Comparison of ENCODE assay signal across 8 cellular contexts in the genomic region with DNA sequence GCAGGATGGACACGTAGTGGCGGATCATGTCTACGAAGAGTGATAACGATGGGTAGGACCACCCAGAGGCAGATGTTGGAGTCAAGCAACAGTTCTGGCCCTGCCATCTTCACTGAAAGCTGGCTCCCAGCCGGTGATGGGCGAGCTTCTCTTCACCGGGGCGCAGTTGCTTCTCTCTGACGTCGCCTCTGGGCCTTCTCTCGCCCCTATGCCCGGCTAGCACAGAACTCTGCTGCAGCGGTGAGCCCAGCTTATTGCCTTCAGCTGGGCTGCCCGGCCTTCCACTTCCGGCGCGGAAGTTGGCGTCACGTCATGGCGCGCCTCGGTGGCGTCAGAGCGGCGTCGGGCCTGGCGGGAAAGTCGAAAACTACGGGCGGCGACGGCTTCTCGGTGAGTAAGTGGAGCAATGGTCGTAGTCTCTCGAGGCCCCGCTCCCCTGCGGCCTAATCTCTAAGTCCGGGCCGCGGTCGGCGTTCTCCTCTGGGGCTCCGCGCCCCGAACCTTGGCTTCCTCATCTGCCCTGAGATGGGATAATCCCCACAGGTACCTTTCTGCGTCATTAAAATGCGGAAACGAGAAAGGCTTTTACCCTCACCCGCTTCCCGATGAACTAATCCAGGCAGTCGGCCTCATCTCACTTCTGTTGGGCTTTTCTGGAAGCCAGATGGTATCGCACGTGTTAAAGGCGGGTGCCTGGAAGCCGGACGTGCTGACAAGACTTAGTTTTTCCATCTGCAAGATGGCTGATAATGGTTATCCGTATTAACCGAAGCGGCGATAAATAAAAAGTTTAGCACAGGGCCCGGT. TPM values are rescaled to one million over a fixed set of nuclear protein-coding genes. Genes with fewer than 3 reads are reported as not detected.
DNase-seq lines count a peak whose midpoint lies in the region; ATAC-seq and TF ChIP-seq lines count a peak whose summit lies in the region.

A gene (plus strand): TSS at position 354 of the 807 bp plus-strand sequence. CDS start 2,221 bp downstream, outside the sequence.

- H3K4me1 Mint-ChIP-seq in naive thymus-derived CD8-positive, alpha-beta T cell = peaks cover 5 to 38% (median 32%) of the 10 kb centered on the region in 4 donors
- peaks cover 22 to 38% of the 10 kb centered on the region in 2 donors for H3K4me1 Mint-ChIP-seq in stimulated activated naive B cell treated with anti-CD40 and anti-IgM and Interleukin-4, amounts not matched to agents 10 μg/mL and 1 μg/mL and 100 μg/mL, for 72 hours

- H4K20me1 ChIP-seq in DOHH2 (ENCODE audit: control insufficient read depth, insufficient read depth, low read depth, low read length) = no peaks in the 10 kb centered on the region
- no peaks in the 10 kb centered on the region for H4K20me1 ChIP-seq in fibroblast of lung (ENCODE audit: control insufficient read depth, extremely low read depth, insufficient read depth, low read length)

- H3K27me3 Mint-ChIP-seq in naive thymus-derived CD8-positive, alpha-beta T cell = no peaks in the 10 kb centered on the region
- no peaks in the 10 kb centered on the region for H3K27me3 Mint-ChIP-seq in stimulated activated naive B cell treated with anti-CD40 and anti-IgM and Interleukin-4, amounts not matched to agents 10 μg/mL and 1 μg/mL and 100 μg/mL, for 72 hours

- H3K9me3 ChIP-seq in DOHH2 (ENCODE audit: control insufficient read depth, insufficient read depth, low read length) (no peaks in the 10 kb centered on the region), fibroblast of lung (ENCODE audit: control insufficient read depth, insufficient read depth, low read depth, low read length) (no peaks in the 10 kb centered on the region)

- peaks cover 0 to 33% (median 5%) of the 10 kb centered on the region in 3 donors for H3K36me3 Mint-ChIP-seq in naive thymus-derived CD8-positive, alpha-beta T cell
- peaks cover 24 to 36% of the 10 kb centered on the region in 2 donors for H3K36me3 Mint-ChIP-seq in stimulated activated naive B cell treated with anti-CD40 and anti-IgM and Interleukin-4, amounts not matched to agents 10 μg/mL and 1 μg/mL and 100 μg/mL, for 72 hours

- H3K79me2 ChIP-seq in DOHH2 (ENCODE audit: control insufficient read depth, low read length) = peaks cover 65% of the 10 kb centered on the region
- peaks cover 23% of the 10 kb centered on the region for H3K79me2 ChIP-seq in fibroblast of lung (ENCODE audit: control insufficient read depth, insufficient read depth, low read length)

- peak within 1 kb of the TSS; percentile 89 to 98 (median 97) for H3K27ac Mint-ChIP-seq in naive thymus-derived CD8-positive, alpha-beta T cell
- peak within 1 kb of the TSS; percentile 98 for H3K27ac Mint-ChIP-seq in stimulated activated naive B cell treated with anti-CD40 and anti-IgM and Interleukin-4, amounts not matched to agents 10 μg/mL and 1 μg/mL and 100 μg/mL, for 72 hours

- POLR2A ChIA-PET in naive thymus-derived CD8-positive, alpha-beta T cell (lab: Charles Lee) = interaction anchor here (0.5 to 2.2 kb wide), 8 partner anchors 40 to 295 kb away, joined by 3 to 10 read pairs (median 6); a partner anchor contains a TSS

- H3F3A ChIP-seq in DOHH2 (ENCODE audit: control insufficient read depth, insufficient read depth) = no peaks in the 10 kb centered on the region

- H3K9me3 Mint-ChIP-seq in naive thymus-derived CD8-positive, alpha-beta T cell = no peaks in the 10 kb centered on the region
- no peaks in the 10 kb centered on the region for H3K9me3 Mint-ChIP-seq in stimulated activated naive B cell treated with anti-CD40 and anti-IgM and Interleukin-4, amounts not matched to agents 10 μg/mL and 1 μg/mL and 100 μg/mL, for 72 hours

- no peaks in the 10 kb centered on the region for H3K27me3 ChIP-seq in DOHH2 (ENCODE audit: control insufficient read depth, low read length)
- no peaks in the 10 kb centered on the region for H3K27me3 ChIP-seq in fibroblast of lung (ENCODE audit: control insufficient read depth, insufficient read depth, low read length)

- peak within 1 kb of the TSS; percentile 88 for H2AFZ ChIP-seq in fibroblast of lung (ENCODE audit: low read length)

- H3K4me1 ChIP-seq in DOHH2 (ENCODE audit: control insufficient read depth, low read length) (peaks cover 17% of the 10 kb centered on the region), fibroblast of lung (ENCODE audit: control insufficient read depth, extremely low read depth, insufficient read depth, low read length) (peaks cover 20% of the 10 kb centered on the region)

- no peak for TF ChIP-seq CTCF in DOHH2 (IDR thresholded peaks at IDR 0.05; ENCODE audit: low read depth, low read length, poor library complexity, severe bottlenecking)
- no peak for TF ChIP-seq CTCF in fibroblast of lung (conservative IDR thresholded peaks at IDR 0.05 in 1 of 2, IDR thresholded peaks at IDR 0.05 in 1 of 2; ENCODE audit: low read depth in 1 of 2, low read length in 2 of 2)

- peak within 1 kb of the TSS; percentile 96 for H3K4me3 ChIP-seq in DOHH2 (ENCODE audit: low read length)
- peak within 1 kb of the TSS; percentile 97 for H3K4me3 ChIP-seq in Jurkat, Clone E6-1 (ENCODE audit: low read length)
- peak within 1 kb of the TSS; percentile 76 to 93 (median 91) for H3K4me3 ChIP-seq in fibroblast of lung (replicated peaks in 1 of 4; ENCODE audit: control extremely low read depth in 1 of 4, insufficient read depth in 1 of 4, low read depth in 3 of 4, low read length in 4 of 4)

- H3K36me3 ChIP-seq in DOHH2 (ENCODE audit: control insufficient read depth, low read length) = peaks cover 49% of the 10 kb centered on the region
- peaks cover 7% of the 10 kb centered on the region for H3K36me3 ChIP-seq in fibroblast of lung (ENCODE audit: control insufficient read depth, insufficient read depth, low read length)

- no peaks in the 10 kb centered on the region for H3K9me2 ChIP-seq in DOHH2 (replicated peaks; ENCODE audit: control insufficient read depth, low read length)

- peak; percentile 76 for DNase-seq in Jurkat, Clone E6-1 (ENCODE audit: low read depth, low spot score)
- peak; percentile 84 for DNase-seq in RPMI7951 (ENCODE audit: low read depth)
- peak; percentile 90 for DNase-seq in activated T-helper 1 cell treated with anti-CD3 and anti-CD28 coated beads, Interleukin-2, amount 50 U/mL, for 16 hours (ENCODE audit: low read depth in 1 of 2, low spot score in 1 of 2)
- DNase-seq in fibroblast of lung (ENCODE audit: low read depth in 2 of 2) = peak; percentile 81 to 84
- peak; percentile 83 to 98 (median 92) for DNase-seq in naive thymus-derived CD8-positive, alpha-beta T cell
- DNase-seq in stimulated activated naive B cell treated with anti-CD40 and anti-IgM and Interleukin-4, amounts not matched to agents 10 μg/mL and 1 μg/mL and 100 μg/mL, for 72 hours = peak; percentile 92

- peak within 1 kb of the TSS; percentile 75 for H3K27ac ChIP-seq in DOHH2 (ENCODE audit: low read depth, low read length)
- H3K27ac ChIP-seq in fibroblast of lung (ENCODE audit: insufficient read depth, low read length) = peak within 1 kb of the TSS; percentile 92

- H3K9ac ChIP-seq in fibroblast of lung (ENCODE audit: insufficient read depth, low read length) = peak within 1 kb of the TSS; percentile 86

- H3K4me2 ChIP-seq in DOHH2 (ENCODE audit: low read length) (peak within 1 kb of the TSS; percentile 64), fibroblast of lung (ENCODE audit: extremely low read depth, insufficient read depth, low read length) (peak within 1 kb of the TSS; percentile 98)

- H3K4me3 Mint-ChIP-seq in naive thymus-derived CD8-positive, alpha-beta T cell = peak within 1 kb of the TSS; percentile 93 to 98 (median 96)
- H3K4me3 Mint-ChIP-seq in stimulated activated naive B cell treated with anti-CD40 and anti-IgM and Interleukin-4, amounts not matched to agents 10 μg/mL and 1 μg/mL and 100 μg/mL, for 72 hours = peak within 1 kb of the TSS; percentile 90 to 96

- peak; percentile 87 for ATAC-seq in GM21717 (IDR thresholded peaks at IDR 0.05; ENCODE audit: unreplicated experiment)
- ATAC-seq in naive thymus-derived CD8-positive, alpha-beta T cell = peak; percentile 94 to 95
- peak; percentile 89 to 93 for ATAC-seq in stimulated activated naive B cell treated with anti-CD40 and anti-IgM and Interleukin-4, amounts not matched to agents 10 μg/mL and 1 μg/mL and 100 μg/mL, for 72 hours (replicated peaks)

RNA-seq across cellular contexts. Expression of the gene that starts here (rescaled TPM):
- 67.2 TPM for polyA plus RNA-seq in Jurkat, Clone E6-1 (2012; ENCODE audit: insufficient read depth, insufficient read length)
- 32.3 and 37.5 TPM in 2 replicates for total RNA-seq in RPMI7951 (2014; rRNA removed; shearing (Covaris generic))
- total RNA-seq in fibroblast of lung = 2.1 and 7.1 TPM in 2 replicates
- polyA plus RNA-seq in fibroblast of lung = 9.7 and 25.5 TPM in 2 replicates
- polyA plus RNA-seq in fibroblast of lung (2012) = 5.1 and 16.0 TPM in 2 replicates
- 7.5 and 9.9 TPM in 2 replicates for polyA minus RNA-seq in fibroblast of lung (ENCODE audit: low replicate concordance)
- total RNA-seq in naive thymus-derived CD8-positive, alpha-beta T cell = 10 to 100 TPM; 21.5 to 25.5 TPM
- polyA plus RNA-seq in naive thymus-derived CD8-positive, alpha-beta T cell = 1 to 10 TPM; 3.9 to 5.6 (median 4.7) TPM

Comparison
In these comparisons a context has a peak if more than half of its experiments do, and no peak if none do; other contexts are left out.
1. Peak in every context shown above with its lines: DNase-seq, ATAC-seq, H3K4me3 ChIP-seq and H3K27ac ChIP-seq.